In the genomic region with DNA sequence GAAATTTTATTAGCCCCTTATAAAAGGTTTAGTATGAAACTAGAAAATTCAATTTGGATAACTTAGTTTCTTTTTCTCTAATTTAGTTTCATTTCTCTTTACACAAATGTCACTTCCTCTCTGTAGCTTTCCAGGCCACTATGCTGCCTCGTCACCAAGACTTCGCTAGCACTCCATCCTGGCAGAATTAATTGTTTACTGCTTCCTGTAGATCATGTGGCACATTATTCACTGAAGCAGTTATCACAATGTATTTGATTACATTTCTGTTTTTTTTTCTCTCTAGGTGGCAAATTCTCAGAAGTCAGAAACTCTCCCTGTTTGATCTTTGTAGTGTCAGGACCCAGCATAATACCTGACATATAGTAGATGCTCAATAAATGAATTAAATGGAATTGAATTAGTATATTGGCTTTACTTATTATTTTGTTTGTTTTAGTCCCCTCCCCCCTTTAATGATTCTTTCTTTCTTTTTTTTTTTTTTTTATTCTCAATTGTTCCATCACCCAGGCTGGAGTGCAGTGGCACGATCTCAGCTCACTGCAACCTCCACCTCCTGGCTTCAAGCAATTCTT, we compare ENCODE assay signal across 8 cellular contexts.
DNase-seq lines count a peak whose midpoint lies in the region; ATAC-seq lines count a peak whose summit lies in the region.

No MANE protein-coding gene starts in this region.

- DNase-seq in MV-4-11 (lab: John Stamatoyannopoulos, UW) (peak; percentile 78), NCI-H774 (lab: John Stamatoyannopoulos, UW) (no peak), COLO668 (lab: John Stamatoyannopoulos, UW; ENCODE audit: unreplicated experiment) (no peak), superior temporal gyrus (ENCODE audit: extremely low spot score) (no peak)
- DNase-seq in activated effector memory CD4-positive, alpha-beta T cell treated with anti-CD3 and anti-CD28 coated beads, Interleukin-2, amount 50 U/mL, for 16 hours = peak; percentile 71
- peak; percentile 21 for DNase-seq in stimulated activated CD4-positive, alpha-beta T cell treated with anti-CD3 and anti-CD28 coated beads, Interleukin-4, amount 100 ng/mL, for 24 hours

- peak; percentile 89 for ATAC-seq in GM18502 (IDR thresholded peaks at IDR 0.05; ENCODE audit: poor library complexity, unreplicated experiment)
- ATAC-seq in GM21723 (IDR thresholded peaks at IDR 0.05; ENCODE audit: unreplicated experiment) = peak; percentile 83

Comparison
In these comparisons a context has a peak if more than half of its experiments do, and no peak if none do; other contexts are left out.
1. DNase-seq: peak in MV-4-11 (single experiment), activated effector memory CD4-positive, alpha-beta T cell treated with anti-CD3 and anti-CD28 coated beads, Interleukin-2, amount 50 U/mL, for 16 hours (single experiment) and stimulated activated CD4-positive, alpha-beta T cell treated with anti-CD3 and anti-CD28 coated beads, Interleukin-4, amount 100 ng/mL, for 24 hours (single experiment); none in NCI-H774 (single experiment), COLO668 (single experiment) and superior temporal gyrus (single experiment).